In the genomic region with DNA sequence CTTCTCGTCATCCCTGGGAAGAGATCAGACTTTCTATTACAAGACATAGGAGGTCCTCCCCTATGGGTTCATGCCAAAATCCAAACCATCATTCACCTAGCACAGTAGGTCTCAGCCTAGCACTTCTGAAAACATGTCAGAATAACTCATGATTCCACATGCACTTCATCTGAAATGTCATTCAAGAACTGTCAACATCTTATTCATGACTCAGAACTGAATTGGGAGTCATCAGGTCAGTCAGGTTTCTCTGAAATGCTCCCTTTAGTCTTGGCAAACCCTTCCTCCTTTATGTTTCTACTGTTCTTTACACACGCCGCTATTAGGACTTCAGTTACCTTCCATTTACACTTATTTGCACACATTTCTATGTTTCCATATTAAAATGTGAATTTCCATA, we compare ENCODE assay signal across 1 cellular context.
TF ChIP-seq lines count a peak whose summit lies in the region.

No MANE protein-coding gene starts in this region.

TF ChIP-seq in K562, 482 proteins besides CTCF, POLR2A, EP300 and RAD21 (continued from another document and continues in another):
- TF ChIP-seq, protein P1, sequence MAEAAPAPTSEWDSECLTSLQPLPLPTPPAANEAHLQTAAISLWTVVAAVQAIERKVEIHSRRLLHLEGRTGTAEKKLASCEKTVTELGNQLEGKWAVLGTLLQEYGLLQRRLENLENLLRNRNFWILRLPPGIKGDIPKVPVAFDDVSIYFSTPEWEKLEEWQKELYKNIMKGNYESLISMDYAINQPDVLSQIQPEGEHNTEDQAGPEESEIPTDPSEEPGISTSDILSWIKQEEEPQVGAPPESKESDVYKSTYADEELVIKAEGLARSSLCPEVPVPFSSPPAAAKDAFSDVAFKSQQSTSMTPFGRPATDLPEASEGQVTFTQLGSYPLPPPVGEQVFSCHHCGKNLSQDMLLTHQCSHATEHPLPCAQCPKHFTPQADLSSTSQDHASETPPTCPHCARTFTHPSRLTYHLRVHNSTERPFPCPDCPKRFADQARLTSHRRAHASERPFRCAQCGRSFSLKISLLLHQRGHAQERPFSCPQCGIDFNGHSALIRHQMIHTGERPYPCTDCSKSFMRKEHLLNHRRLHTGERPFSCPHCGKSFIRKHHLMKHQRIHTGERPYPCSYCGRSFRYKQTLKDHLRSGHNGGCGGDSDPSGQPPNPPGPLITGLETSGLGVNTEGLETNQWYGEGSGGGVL (CRISPR knock-in tag; IDR thresholded peaks at IDR 0.05), result no peak
- TF ChIP-seq MED1 (CRISPR knock-in tag; IDR thresholded peaks at IDR 0.05; ENCODE audit: borderline replicate concordance), result no peak
- peak; percentile 72; the same call in 1 of the 2 replicates for TF ChIP-seq ZNF766 (CRISPR knock-in tag; conservative IDR thresholded peaks at IDR 0.05)
- TF ChIP-seq NCOR1 (IDR thresholded peaks at IDR 0.05), result no peak
- no peak for TF ChIP-seq YBX1 (IDR thresholded peaks at IDR 0.05)
- TF ChIP-seq KLF6 (CRISPR knock-in tag; IDR thresholded peaks at IDR 0.05; ENCODE audit: borderline replicate concordance), result no peak
- no peak for TF ChIP-seq ZNF232 (CRISPR knock-in tag; IDR thresholded peaks at IDR 0.05)
- TF ChIP-seq, protein P2, sequence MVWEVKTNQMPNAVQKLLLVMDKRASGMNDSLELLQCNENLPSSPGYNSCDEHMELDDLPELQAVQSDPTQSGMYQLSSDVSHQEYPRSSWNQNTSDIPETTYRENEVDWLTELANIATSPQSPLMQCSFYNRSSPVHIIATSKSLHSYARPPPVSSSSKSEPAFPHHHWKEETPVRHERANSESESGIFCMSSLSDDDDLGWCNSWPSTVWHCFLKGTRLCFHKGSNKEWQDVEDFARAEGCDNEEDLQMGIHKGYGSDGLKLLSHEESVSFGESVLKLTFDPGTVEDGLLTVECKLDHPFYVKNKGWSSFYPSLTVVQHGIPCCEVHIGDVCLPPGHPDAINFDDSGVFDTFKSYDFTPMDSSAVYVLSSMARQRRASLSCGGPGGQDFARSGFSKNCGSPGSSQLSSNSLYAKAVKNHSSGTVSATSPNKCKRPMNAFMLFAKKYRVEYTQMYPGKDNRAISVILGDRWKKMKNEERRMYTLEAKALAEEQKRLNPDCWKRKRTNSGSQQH (CRISPR knock-in tag; IDR thresholded peaks at IDR 0.05), result no peak
- no peak for TF ChIP-seq ZNF121 (CRISPR knock-in tag; conservative IDR thresholded peaks at IDR 0.05)
- peak; percentile 42; the same call in 1 of the 2 replicates for TF ChIP-seq JUN (IDR thresholded peaks at IDR 0.05; ENCODE audit: borderline replicate concordance, low read depth, low read length)
- no peak for TF ChIP-seq JUN (CRISPR knock-in tag; IDR thresholded peaks at IDR 0.05; ENCODE audit: borderline replicate concordance)
- TF ChIP-seq, protein P3, sequence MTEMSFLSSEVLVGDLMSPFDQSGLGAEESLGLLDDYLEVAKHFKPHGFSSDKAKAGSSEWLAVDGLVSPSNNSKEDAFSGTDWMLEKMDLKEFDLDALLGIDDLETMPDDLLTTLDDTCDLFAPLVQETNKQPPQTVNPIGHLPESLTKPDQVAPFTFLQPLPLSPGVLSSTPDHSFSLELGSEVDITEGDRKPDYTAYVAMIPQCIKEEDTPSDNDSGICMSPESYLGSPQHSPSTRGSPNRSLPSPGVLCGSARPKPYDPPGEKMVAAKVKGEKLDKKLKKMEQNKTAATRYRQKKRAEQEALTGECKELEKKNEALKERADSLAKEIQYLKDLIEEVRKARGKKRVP (CRISPR knock-in tag; IDR thresholded peaks at IDR 0.05), result no peak
- TF ChIP-seq, protein P4, sequence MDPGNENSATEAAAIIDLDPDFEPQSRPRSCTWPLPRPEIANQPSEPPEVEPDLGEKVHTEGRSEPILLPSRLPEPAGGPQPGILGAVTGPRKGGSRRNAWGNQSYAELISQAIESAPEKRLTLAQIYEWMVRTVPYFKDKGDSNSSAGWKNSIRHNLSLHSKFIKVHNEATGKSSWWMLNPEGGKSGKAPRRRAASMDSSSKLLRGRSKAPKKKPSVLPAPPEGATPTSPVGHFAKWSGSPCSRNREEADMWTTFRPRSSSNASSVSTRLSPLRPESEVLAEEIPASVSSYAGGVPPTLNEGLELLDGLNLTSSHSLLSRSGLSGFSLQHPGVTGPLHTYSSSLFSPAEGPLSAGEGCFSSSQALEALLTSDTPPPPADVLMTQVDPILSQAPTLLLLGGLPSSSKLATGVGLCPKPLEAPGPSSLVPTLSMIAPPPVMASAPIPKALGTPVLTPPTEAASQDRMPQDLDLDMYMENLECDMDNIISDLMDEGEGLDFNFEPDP (CRISPR knock-in tag; IDR thresholded peaks at IDR 0.05), result no peak
- peak; percentile 49; the same call in 1 of the 2 replicates for TF ChIP-seq LEF1 (IDR thresholded peaks at IDR 0.05)
- no peak for TF ChIP-seq ZKSCAN1 (IDR thresholded peaks at IDR 0.05; ENCODE audit: low read depth, low read length)
- TF ChIP-seq, protein P5, sequence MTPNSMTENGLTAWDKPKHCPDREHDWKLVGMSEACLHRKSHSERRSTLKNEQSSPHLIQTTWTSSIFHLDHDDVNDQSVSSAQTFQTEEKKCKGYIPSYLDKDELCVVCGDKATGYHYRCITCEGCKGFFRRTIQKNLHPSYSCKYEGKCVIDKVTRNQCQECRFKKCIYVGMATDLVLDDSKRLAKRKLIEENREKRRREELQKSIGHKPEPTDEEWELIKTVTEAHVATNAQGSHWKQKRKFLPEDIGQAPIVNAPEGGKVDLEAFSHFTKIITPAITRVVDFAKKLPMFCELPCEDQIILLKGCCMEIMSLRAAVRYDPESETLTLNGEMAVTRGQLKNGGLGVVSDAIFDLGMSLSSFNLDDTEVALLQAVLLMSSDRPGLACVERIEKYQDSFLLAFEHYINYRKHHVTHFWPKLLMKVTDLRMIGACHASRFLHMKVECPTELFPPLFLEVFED (CRISPR knock-in tag; conservative IDR thresholded peaks at IDR 0.05), result no peak
- TF ChIP-seq, protein P6, sequence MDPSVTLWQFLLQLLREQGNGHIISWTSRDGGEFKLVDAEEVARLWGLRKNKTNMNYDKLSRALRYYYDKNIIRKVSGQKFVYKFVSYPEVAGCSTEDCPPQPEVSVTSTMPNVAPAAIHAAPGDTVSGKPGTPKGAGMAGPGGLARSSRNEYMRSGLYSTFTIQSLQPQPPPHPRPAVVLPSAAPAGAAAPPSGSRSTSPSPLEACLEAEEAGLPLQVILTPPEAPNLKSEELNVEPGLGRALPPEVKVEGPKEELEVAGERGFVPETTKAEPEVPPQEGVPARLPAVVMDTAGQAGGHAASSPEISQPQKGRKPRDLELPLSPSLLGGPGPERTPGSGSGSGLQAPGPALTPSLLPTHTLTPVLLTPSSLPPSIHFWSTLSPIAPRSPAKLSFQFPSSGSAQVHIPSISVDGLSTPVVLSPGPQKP (CRISPR knock-in tag; IDR thresholded peaks at IDR 0.05), result no peak
- TF ChIP-seq TRIM24 (IDR thresholded peaks at IDR 0.05), result peak in 1 of 2 experiments; percentile 34; a peak in 1 of 4 replicates
- TF ChIP-seq SAP30 (IDR thresholded peaks at IDR 0.05; ENCODE audit: borderline replicate concordance, insufficient read depth, low read depth, low read length, poor library complexity, severe bottlenecking), result no peak
- TF ChIP-seq XRCC4 (IDR thresholded peaks at IDR 0.05; ENCODE audit: extremely low read depth, insufficient read depth, insufficient read length), result no peak
- TF ChIP-seq, protein P7, sequence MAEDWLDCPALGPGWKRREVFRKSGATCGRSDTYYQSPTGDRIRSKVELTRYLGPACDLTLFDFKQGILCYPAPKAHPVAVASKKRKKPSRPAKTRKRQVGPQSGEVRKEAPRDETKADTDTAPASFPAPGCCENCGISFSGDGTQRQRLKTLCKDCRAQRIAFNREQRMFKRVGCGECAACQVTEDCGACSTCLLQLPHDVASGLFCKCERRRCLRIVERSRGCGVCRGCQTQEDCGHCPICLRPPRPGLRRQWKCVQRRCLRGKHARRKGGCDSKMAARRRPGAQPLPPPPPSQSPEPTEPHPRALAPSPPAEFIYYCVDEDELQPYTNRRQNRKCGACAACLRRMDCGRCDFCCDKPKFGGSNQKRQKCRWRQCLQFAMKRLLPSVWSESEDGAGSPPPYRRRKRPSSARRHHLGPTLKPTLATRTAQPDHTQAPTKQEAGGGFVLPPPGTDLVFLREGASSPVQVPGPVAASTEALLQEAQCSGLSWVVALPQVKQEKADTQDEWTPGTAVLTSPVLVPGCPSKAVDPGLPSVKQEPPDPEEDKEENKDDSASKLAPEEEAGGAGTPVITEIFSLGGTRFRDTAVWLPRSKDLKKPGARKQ (CRISPR knock-in tag; IDR thresholded peaks at IDR 0.05), result no peak
- TF ChIP-seq, protein P8, sequence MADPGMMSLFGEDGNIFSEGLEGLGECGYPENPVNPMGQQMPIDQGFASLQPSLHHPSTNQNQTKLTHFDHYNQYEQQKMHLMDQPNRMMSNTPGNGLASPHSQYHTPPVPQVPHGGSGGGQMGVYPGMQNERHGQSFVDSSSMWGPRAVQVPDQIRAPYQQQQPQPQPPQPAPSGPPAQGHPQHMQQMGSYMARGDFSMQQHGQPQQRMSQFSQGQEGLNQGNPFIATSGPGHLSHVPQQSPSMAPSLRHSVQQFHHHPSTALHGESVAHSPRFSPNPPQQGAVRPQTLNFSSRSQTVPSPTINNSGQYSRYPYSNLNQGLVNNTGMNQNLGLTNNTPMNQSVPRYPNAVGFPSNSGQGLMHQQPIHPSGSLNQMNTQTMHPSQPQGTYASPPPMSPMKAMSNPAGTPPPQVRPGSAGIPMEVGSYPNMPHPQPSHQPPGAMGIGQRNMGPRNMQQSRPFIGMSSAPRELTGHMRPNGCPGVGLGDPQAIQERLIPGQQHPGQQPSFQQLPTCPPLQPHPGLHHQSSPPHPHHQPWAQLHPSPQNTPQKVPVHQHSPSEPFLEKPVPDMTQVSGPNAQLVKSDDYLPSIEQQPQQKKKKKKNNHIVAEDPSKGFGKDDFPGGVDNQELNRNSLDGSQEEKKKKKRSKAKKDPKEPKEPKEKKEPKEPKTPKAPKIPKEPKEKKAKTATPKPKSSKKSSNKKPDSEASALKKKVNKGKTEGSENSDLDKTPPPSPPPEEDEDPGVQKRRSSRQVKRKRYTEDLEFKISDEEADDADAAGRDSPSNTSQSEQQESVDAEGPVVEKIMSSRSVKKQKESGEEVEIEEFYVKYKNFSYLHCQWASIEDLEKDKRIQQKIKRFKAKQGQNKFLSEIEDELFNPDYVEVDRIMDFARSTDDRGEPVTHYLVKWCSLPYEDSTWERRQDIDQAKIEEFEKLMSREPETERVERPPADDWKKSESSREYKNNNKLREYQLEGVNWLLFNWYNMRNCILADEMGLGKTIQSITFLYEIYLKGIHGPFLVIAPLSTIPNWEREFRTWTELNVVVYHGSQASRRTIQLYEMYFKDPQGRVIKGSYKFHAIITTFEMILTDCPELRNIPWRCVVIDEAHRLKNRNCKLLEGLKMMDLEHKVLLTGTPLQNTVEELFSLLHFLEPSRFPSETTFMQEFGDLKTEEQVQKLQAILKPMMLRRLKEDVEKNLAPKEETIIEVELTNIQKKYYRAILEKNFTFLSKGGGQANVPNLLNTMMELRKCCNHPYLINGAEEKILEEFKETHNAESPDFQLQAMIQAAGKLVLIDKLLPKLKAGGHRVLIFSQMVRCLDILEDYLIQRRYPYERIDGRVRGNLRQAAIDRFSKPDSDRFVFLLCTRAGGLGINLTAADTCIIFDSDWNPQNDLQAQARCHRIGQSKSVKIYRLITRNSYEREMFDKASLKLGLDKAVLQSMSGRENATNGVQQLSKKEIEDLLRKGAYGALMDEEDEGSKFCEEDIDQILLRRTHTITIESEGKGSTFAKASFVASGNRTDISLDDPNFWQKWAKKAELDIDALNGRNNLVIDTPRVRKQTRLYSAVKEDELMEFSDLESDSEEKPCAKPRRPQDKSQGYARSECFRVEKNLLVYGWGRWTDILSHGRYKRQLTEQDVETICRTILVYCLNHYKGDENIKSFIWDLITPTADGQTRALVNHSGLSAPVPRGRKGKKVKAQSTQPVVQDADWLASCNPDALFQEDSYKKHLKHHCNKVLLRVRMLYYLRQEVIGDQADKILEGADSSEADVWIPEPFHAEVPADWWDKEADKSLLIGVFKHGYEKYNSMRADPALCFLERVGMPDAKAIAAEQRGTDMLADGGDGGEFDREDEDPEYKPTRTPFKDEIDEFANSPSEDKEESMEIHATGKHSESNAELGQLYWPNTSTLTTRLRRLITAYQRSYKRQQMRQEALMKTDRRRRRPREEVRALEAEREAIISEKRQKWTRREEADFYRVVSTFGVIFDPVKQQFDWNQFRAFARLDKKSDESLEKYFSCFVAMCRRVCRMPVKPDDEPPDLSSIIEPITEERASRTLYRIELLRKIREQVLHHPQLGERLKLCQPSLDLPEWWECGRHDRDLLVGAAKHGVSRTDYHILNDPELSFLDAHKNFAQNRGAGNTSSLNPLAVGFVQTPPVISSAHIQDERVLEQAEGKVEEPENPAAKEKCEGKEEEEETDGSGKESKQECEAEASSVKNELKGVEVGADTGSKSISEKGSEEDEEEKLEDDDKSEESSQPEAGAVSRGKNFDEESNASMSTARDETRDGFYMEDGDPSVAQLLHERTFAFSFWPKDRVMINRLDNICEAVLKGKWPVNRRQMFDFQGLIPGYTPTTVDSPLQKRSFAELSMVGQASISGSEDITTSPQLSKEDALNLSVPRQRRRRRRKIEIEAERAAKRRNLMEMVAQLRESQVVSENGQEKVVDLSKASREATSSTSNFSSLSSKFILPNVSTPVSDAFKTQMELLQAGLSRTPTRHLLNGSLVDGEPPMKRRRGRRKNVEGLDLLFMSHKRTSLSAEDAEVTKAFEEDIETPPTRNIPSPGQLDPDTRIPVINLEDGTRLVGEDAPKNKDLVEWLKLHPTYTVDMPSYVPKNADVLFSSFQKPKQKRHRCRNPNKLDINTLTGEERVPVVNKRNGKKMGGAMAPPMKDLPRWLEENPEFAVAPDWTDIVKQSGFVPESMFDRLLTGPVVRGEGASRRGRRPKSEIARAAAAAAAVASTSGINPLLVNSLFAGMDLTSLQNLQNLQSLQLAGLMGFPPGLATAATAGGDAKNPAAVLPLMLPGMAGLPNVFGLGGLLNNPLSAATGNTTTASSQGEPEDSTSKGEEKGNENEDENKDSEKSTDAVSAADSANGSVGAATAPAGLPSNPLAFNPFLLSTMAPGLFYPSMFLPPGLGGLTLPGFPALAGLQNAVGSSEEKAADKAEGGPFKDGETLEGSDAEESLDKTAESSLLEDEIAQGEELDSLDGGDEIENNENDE (IDR thresholded peaks at IDR 0.05; ENCODE audit: low read depth, low read length), result no peak
- TF ChIP-seq, protein P9, sequence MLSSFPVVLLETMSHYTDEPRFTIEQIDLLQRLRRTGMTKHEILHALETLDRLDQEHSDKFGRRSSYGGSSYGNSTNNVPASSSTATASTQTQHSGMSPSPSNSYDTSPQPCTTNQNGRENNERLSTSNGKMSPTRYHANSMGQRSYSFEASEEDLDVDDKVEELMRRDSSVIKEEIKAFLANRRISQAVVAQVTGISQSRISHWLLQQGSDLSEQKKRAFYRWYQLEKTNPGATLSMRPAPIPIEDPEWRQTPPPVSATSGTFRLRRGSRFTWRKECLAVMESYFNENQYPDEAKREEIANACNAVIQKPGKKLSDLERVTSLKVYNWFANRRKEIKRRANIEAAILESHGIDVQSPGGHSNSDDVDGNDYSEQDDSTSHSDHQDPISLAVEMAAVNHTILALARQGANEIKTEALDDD (IDR thresholded peaks at IDR 0.05), result 0 out of 2 replicates have a peak, but pooled peaks have one; percentile 23
- no peak for TF ChIP-seq NRF1 (conservative IDR thresholded peaks at IDR 0.05 in 1 of 2, IDR thresholded peaks at IDR 0.05 in 1 of 2)
- TF ChIP-seq KDM4B (IDR thresholded peaks at IDR 0.05; ENCODE audit: borderline replicate concordance in 2 of 2, low read depth in 1 of 2), result no peak
- TF ChIP-seq ARNT (IDR thresholded peaks at IDR 0.05), result peak in 1 of 2 experiments; percentile 56; a peak in 2 of 4 replicates
- TF ChIP-seq HEY1 (CRISPR knock-in tag; IDR thresholded peaks at IDR 0.05; ENCODE audit: borderline replicate concordance), result no peak
- TF ChIP-seq, protein P10, sequence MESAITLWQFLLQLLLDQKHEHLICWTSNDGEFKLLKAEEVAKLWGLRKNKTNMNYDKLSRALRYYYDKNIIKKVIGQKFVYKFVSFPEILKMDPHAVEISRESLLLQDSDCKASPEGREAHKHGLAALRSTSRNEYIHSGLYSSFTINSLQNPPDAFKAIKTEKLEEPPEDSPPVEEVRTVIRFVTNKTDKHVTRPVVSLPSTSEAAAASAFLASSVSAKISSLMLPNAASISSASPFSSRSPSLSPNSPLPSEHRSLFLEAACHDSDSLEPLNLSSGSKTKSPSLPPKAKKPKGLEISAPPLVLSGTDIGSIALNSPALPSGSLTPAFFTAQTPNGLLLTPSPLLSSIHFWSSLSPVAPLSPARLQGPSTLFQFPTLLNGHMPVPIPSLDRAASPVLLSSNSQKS (CRISPR knock-in tag; IDR thresholded peaks at IDR 0.05), result no peak
